ENCODE assay signal across 1 cellular context in the genomic region with DNA sequence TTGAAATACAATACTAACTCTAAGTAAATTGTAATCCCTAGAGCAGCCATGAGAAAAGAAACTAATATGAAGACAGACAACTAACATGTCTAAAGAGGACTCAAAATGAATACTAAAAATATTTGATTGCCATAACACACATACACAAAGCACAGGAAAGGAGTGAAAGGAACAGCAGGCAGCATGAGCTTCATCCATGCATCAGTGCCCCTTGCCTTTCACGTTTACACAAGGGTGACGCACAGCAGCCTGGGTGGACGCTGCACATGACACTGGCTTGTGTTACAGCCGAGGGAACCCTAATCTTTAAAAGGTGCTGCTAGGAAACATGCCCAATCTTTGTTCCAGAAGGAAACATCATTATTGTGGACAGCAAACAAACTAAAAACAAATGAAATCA.
TF ChIP-seq lines count a peak whose summit lies in the region.

No MANE protein-coding gene starts in this region.

TF ChIP-seq in GM23338, 12 proteins besides CTCF, POLR2A, EP300 and RAD21 (continued from another document):
- TF ChIP-seq ZNF462 (CRISPR knock-in tag; IDR thresholded peaks at IDR 0.05), result no peak
- no peak for TF ChIP-seq NANOG (IDR thresholded peaks at IDR 0.05; ENCODE audit: borderline replicate concordance)
- no peak for TF ChIP-seq ZNF331 (CRISPR knock-in tag; IDR thresholded peaks at IDR 0.05; ENCODE audit: low read depth)
- TF ChIP-seq EZH2phosphoT487 (IDR thresholded peaks at IDR 0.05; ENCODE audit: unreplicated experiment), result no peak
- no peak for TF ChIP-seq REST (IDR thresholded peaks at IDR 0.05; ENCODE audit: unreplicated experiment)
- TF ChIP-seq CREB1 (CRISPR knock-in tag; IDR thresholded peaks at IDR 0.05; ENCODE audit: low read depth), result no peak
- no peak for TF ChIP-seq POLR2AphosphoS5 (IDR thresholded peaks at IDR 0.05; ENCODE audit: low read depth)
- no peak for TF ChIP-seq JUNB (IDR thresholded peaks at IDR 0.05; ENCODE audit: unreplicated experiment)
- TF ChIP-seq EZH2 (IDR thresholded peaks at IDR 0.05; ENCODE audit: low read depth, unreplicated experiment), result no peak
- no peak for TF ChIP-seq STAT1 (IDR thresholded peaks at IDR 0.05; ENCODE audit: unreplicated experiment)
